Comparison of ENCODE assay signal across 14 cellular contexts in the genomic region with DNA sequence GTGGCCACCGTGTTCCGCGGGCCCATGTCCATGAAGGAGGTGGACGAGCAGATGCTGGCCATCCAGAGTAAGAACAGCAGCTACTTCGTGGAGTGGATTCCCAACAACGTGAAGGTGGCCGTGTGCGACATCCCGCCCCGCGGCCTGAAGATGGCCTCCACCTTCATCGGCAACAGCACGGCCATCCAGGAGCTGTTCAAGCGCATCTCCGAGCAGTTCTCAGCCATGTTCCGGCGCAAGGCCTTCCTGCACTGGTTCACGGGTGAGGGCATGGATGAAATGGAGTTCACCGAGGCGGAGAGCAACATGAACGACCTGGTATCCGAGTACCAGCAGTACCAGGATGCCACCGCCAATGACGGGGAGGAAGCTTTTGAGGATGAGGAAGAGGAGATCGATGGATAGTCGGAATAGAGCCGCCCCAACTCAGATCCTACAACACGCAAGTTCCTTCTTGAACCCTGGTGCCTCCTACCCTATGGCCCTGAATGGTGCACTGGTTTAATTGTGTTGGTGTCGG.
"Had no signal": no experiment of that assay in that cellular context is flagged by ENCODE, and none has a peak within 500 bp of the region (broad histone marks: within the 10 kb centered on the region; RNA-seq: fewer than 3 reads in every experiment).

No MANE protein-coding gene starts in this region.

- H3K27ac ChIP-seq: cardiac muscle cell, hepatocyte, left lung, spleen had no signal

- H3K27me3 ChIP-seq: cardiac muscle cell, esophagus muscularis mucosa, hepatocyte, left lung, spleen had no signal

- H3K4me3 ChIP-seq: cardiac muscle cell, esophagus muscularis mucosa, hepatocyte, left lung, spleen had no signal

- H3K4me1 ChIP-seq: left lung had no signal

- DNase-seq: activated CD4-positive, alpha-beta T cell treated with anti-CD3 and anti-CD28 coated beads, Interleukin-2, amount 50 U/mL, for 1 hour; activated naive CD4-positive, alpha-beta T cell treated with anti-CD3 and anti-CD28 coated beads, Interleukin-2, amount 10 ng/mL, durations not matched to agents 7 days and 5 days; activated T-cell treated with anti-CD3 and anti-CD28 coated beads, Interleukin-2, amount 50 U/mL, for 24 hours; islet precursor cell; left lung; mesendoderm; nucleus accumbens; spleen; T1000 had no signal

- ATAC-seq: activated CD4-positive, CD25-positive, alpha-beta regulatory T cell treated with anti-CD3 and anti-CD28 coated beads, Interleukin-2, amount 50 U/mL, for 24 hours; left lung; natural killer cell treated with Interleukin-12 subunit alpha and Interleukin-12 subunit beta and Interleukin-15 and Interleukin-18, amount 100 ng/mL, for 72 hours had no signal

- H3K9me3 ChIP-seq: esophagus muscularis mucosa, left lung, spleen had no signal
